In genomic region chr13:33510350-33510749, GRCh38 we compare ENCODE assay signal across 18 cellular contexts.
A peak's percentile ranks its signal among the peaks of the same experiment; 100 is the strongest.
DNase-seq lines count a peak whose midpoint lies in the region; ATAC-seq and TF ChIP-seq lines count a peak whose summit lies in the region.
"Had no signal": no experiment of that assay in that cellular context is flagged by ENCODE, and none has a peak within 500 bp of the region (broad histone marks: within the 10 kb centered on the region; RNA-seq: fewer than 3 reads in every experiment).

No MANE protein-coding gene starts in this region.

- H2AK5ac ChIP-seq in trophoblast cell (ENCODE audit: low read length): no peak overlapping the region

- H3K4me3 ChIP-seq in psoas muscle (no peak overlapping the region), transverse colon (no peak overlapping the region), trophoblast cell (ENCODE audit: low read depth, low read length) (no peak overlapping the region)
- H3K4me3 ChIP-seq: pancreas had no signal

- no peak overlapping the region for H4K12ac ChIP-seq in trophoblast cell (ENCODE audit: low read depth, low read length)

- no peak overlapping the region for H2BK120ac ChIP-seq in trophoblast cell (ENCODE audit: insufficient read depth, low read length, poor library complexity)

- no peaks in the 10 kb centered on the region for H3K9me3 ChIP-seq in psoas muscle
- H3K9me3 ChIP-seq in transverse colon: no peaks in the 10 kb centered on the region
- H3K9me3 ChIP-seq in trophoblast cell (ENCODE audit: insufficient read depth, low read depth, low read length): no peaks in the 10 kb centered on the region
- H3K9me3 ChIP-seq: pancreas had no signal

- no peak overlapping the region for H4K8ac ChIP-seq in trophoblast cell (ENCODE audit: low read depth, low read length)

- H3K4ac ChIP-seq in trophoblast cell (ENCODE audit: low read depth, low read length): no peak overlapping the region

- no peak overlapping the region for H3K18ac ChIP-seq in trophoblast cell (ENCODE audit: low read length)

- H3K79me2 ChIP-seq in trophoblast cell (ENCODE audit: control insufficient read depth, insufficient read depth, low read length, poor library complexity): no peaks in the 10 kb centered on the region

- no peak overlapping the region for H4K91ac ChIP-seq in trophoblast cell (ENCODE audit: low read depth, low read length)

- H3K79me1 ChIP-seq in trophoblast cell (ENCODE audit: low read length): no peaks in the 10 kb centered on the region

- ATAC-seq in left cardiac atrium: peak; percentile 8 to 26
- peak in 2 of 4 donors; percentile 25 to 49 for ATAC-seq in psoas muscle
- no peak for ATAC-seq in esophagus mucosa
- no peak for ATAC-seq in GM18873 (IDR thresholded peaks at IDR 0.05; ENCODE audit: low FRiP score, unreplicated experiment)
- ATAC-seq: activated naive CD8-positive, alpha-beta T cell treated with anti-CD3 and anti-CD28 coated beads, Interleukin-2, amount 50 U/mL, for 24 hours; stimulated activated naive CD8-positive, alpha-beta T cell treated with anti-CD3 and anti-CD28 coated beads, Interleukin-15, amount 100 ng/mL, for 72 hours had no signal

- H3K36me3 ChIP-seq in psoas muscle (ENCODE audit: insufficient read depth in 1 of 2, low read depth in 1 of 2) (no peaks in the 10 kb centered on the region), transverse colon (no peaks in the 10 kb centered on the region), trophoblast cell (ENCODE audit: control insufficient read depth in 1 of 2, insufficient read depth in 2 of 2, low read length in 2 of 2) (no peaks in the 10 kb centered on the region)
- H3K36me3 ChIP-seq: pancreas, WERI-Rb-1 had no signal

- H3K27ac ChIP-seq in cingulate gyrus (ENCODE audit: low read depth, low read length) (peak overlapping the region; percentile 22), psoas muscle (peak overlapping the region; percentile 71), transverse colon (peak overlapping the region; percentile 58 to 81 (median 76)), trophoblast cell (ENCODE audit: low read depth, low read length) (no peak overlapping the region)
- H3K27ac ChIP-seq: RWPE1, WERI-Rb-1 had no signal

- no peak overlapping the region for H2BK12ac ChIP-seq in trophoblast cell (ENCODE audit: low read length)

- no peak for TF ChIP-seq CTCF in psoas muscle (IDR thresholded peaks at IDR 0.05)
- TF ChIP-seq CTCF in transverse colon (IDR thresholded peaks at IDR 0.05): no peak

- intact Hi-C loops in left cardiac atrium (cut with DNase I): no loop called here
- intact Hi-C loops in psoas muscle (cut with DNase I): no loop called here
- intact Hi-C loops in transverse colon (cut with DNase I; ENCODE audit: low total_unique reads): no loop called here

- TF ChIP-seq EP300 in transverse colon (IDR thresholded peaks at IDR 0.05; ENCODE audit: low read depth): no peak

- H2AFZ ChIP-seq in trophoblast cell (ENCODE audit: insufficient read depth, low read length, poor library complexity): no peak overlapping the region

- no peak overlapping the region for H2BK5ac ChIP-seq in trophoblast cell (ENCODE audit: low read depth, low read length, poor library complexity)

- H3K23ac ChIP-seq in trophoblast cell (ENCODE audit: low read length): no peak overlapping the region

- no peak overlapping the region for H3K14ac ChIP-seq in trophoblast cell (ENCODE audit: low read length)

- DNase-seq in left cardiac atrium: no peak
- DNase-seq in psoas muscle: no peak
- DNase-seq in transverse colon: no peak
- DNase-seq in activated T-cell treated with anti-CD3 and anti-CD28 coated beads, Interleukin-2, amount 50 U/mL, for 1 hour: no peak
- no peak for DNase-seq in trophoblast cell
- DNase-seq: activated naive CD8-positive, alpha-beta T cell treated with anti-CD3 and anti-CD28 coated beads, Interleukin-2, amount 50 U/mL, for 24 hours; erythroblast; H9; NCI-H1417 treated with DMSO at 0.1 percent for 48 hours; NCI-H2227 treated with DMSO at 0.1 percent for 48 hours; stimulated activated naive CD8-positive, alpha-beta T cell treated with anti-CD3 and anti-CD28 coated beads, Interleukin-15, amount 100 ng/mL, for 72 hours; T-helper 1 cell; WERI-Rb-1 had no signal

- peaks cover 17% of the 10 kb centered on the region for H3K4me1 ChIP-seq in psoas muscle
- peaks cover 0 to 15% (median 6%) of the 10 kb centered on the region in 4 donors for H3K4me1 ChIP-seq in transverse colon
- H3K4me1 ChIP-seq in trophoblast cell (ENCODE audit: control insufficient read depth in 1 of 2, insufficient read depth in 2 of 2, low read length in 2 of 2): peaks cover 0 to 2% of the 10 kb centered on the region in 2 experiments
- H3K4me1 ChIP-seq: pancreas had no signal

- no peaks in the 10 kb centered on the region for H3K27me3 ChIP-seq in psoas muscle (ENCODE audit: insufficient read depth in 3 of 3, low read length in 2 of 3)
- H3K27me3 ChIP-seq in transverse colon: no peaks in the 10 kb centered on the region
- H3K27me3 ChIP-seq in trophoblast cell (ENCODE audit: insufficient read depth, low read length): no peaks in the 10 kb centered on the region
- H3K27me3 ChIP-seq: pancreas had no signal

- H3K9ac ChIP-seq in trophoblast cell (ENCODE audit: low read length): no peak overlapping the region

- no peak for TF ChIP-seq POLR2A in transverse colon (IDR thresholded peaks at IDR 0.05)

- in situ Hi-C loops in transverse colon (cut with MboI; ENCODE audit: low pct_ligation_motif_present in 1 of 4, low pct_unique_long_range_greater_than_20kb in 1 of 4, low sequenced_read_pairs in 3 of 4): no loop called here

- no peak overlapping the region for H3K4me2 ChIP-seq in trophoblast cell (ENCODE audit: low read length)

Comparison
In these comparisons a context has a peak if more than half of its experiments do, and no peak if none do; other contexts are left out.
1. ATAC-seq: peak in left cardiac atrium (2 of 2); none in esophagus mucosa (single experiment) and GM18873 (single experiment).